ENCODE assay signal across 8 cellular contexts in genomic region chr16:30997000-30997886, GRCh38. TPM values are rescaled to one million over a fixed set of nuclear protein-coding genes. Genes with fewer than 3 reads are reported as not detected.
A peak's percentile ranks its signal among the peaks of the same experiment; 100 is the strongest.
DNase-seq lines count a peak whose midpoint lies in the region; ATAC-seq and TF ChIP-seq lines count a peak whose summit lies in the region.

No MANE protein-coding gene starts in this region.

- intact Hi-C loops in mucosa of descending colon (cut with DNase I, micrococcal nuclease) = no loop called here

- H3K4me1 ChIP-seq in mucosa of descending colon (ENCODE audit: low read depth) = peaks cover 3% of the 10 kb centered on the region

- H3K4me3 ChIP-seq in mucosa of descending colon = no peak overlapping the region

- no peak for TF ChIP-seq CTCF in mucosa of descending colon (IDR thresholded peaks at IDR 0.05)

- peak; percentile 75 for DNase-seq in NCI-H69 (lab: John Stamatoyannopoulos, UW)
- DNase-seq in activated CD8-positive, alpha-beta memory T cell treated with anti-CD3 and anti-CD28 coated beads for 48 hours (ENCODE audit: low read depth in 2 of 3, low spot score in 2 of 3) = peak; percentile 63 to 82 (median 75)
- DNase-seq in epidermal melanocyte (ENCODE audit: insufficient read length, low spot score) = peak; percentile 94
- peak; percentile 89 to 92 (median 90) for DNase-seq in mucosa of descending colon
- DNase-seq in stimulated activated CD8-positive, alpha-beta memory T cell treated with anti-CD3 and anti-CD28 coated beads, Interleukin-7, amount 100 ng/mL, for 1 hour (ENCODE audit: low read depth in 2 of 2) = peak; percentile 69 to 70
- DNase-seq in GDM1 (lab: John Stamatoyannopoulos, UW) = no peak

- peak; percentile 85 for ATAC-seq in GM18498 (IDR thresholded peaks at IDR 0.05; ENCODE audit: unreplicated experiment)
- peak; percentile 86 for ATAC-seq in HG02884 (IDR thresholded peaks at IDR 0.05; ENCODE audit: unreplicated experiment)
- peak; percentile 96 for ATAC-seq in mucosa of descending colon

- no peaks in the 10 kb centered on the region for H3K36me3 ChIP-seq in mucosa of descending colon (ENCODE audit: low read depth)

- no peaks in the 10 kb centered on the region for H3K9me3 ChIP-seq in mucosa of descending colon

RNA-seq across cellular contexts. Expression of gene HSD3B7, which starts 12.2 kb away (rescaled TPM):
- 10 to 100 TPM; 16.5 to 27.7 (median 23.2) TPM for total RNA-seq in mucosa of descending colon

RNA-seq across cellular contexts. Expression of gene STX1B, which starts 13.2 kb away (rescaled TPM):
- total RNA-seq in mucosa of descending colon = 1 to 10 TPM in 1 of 3 donors, under 1 TPM in 2; 0.14 to 2.8 (median 0.84) TPM

RNA-seq across cellular contexts. Expression of gene STX4, which starts 36.1 kb away (rescaled TPM):
- total RNA-seq in mucosa of descending colon = 10 to 100 TPM; 74.8 to 87.7 (median 86.9) TPM

RNA-seq across cellular contexts. Expression of gene SETD1A, which starts 39.7 kb away (rescaled TPM):
- total RNA-seq in mucosa of descending colon = 10 to 100 TPM; 13.4 to 24.7 (median 13.7) TPM

RNA-seq across cellular contexts. Expression of gene ORAI3, which starts 48.4 kb away (rescaled TPM):
- 10 to 100 TPM; 14.6 to 24.6 (median 15.4) TPM for total RNA-seq in mucosa of descending colon
